ENCODE assay signal across 24 cellular contexts in genomic region chr6:52109073-52109635, GRCh38. TPM values are rescaled to one million over a fixed set of nuclear protein-coding genes. Genes with fewer than 3 reads are reported as not detected.
"Had no signal": no experiment of that assay in that cellular context is flagged by ENCODE, and none has a peak within 500 bp of the region (broad histone marks: within the 10 kb centered on the region; RNA-seq: fewer than 3 reads in every experiment).

No MANE protein-coding gene starts in this region.

- H3K4me3 ChIP-seq: breast epithelium, neural progenitor cell, vagina had no signal

- DNase-seq: activated CD4-positive, alpha-beta T cell treated with anti-CD3 and anti-CD28 coated beads for 36 hours; activated CD4-positive, CD25-positive, alpha-beta regulatory T cell; activated CD8-positive, alpha-beta memory T cell treated with anti-CD3 and anti-CD28 coated beads, Interleukin-2, amount 10 ng/mL, durations not matched to agents 7 days and 5 days; activated CD8-positive, alpha-beta T cell treated with anti-CD3 and anti-CD28 coated beads, Interleukin-2, amount 10 ng/mL, durations not matched to agents 7 days and 5 days; activated T-cell treated with anti-CD3 and anti-CD28 coated beads, Interleukin-2, amount 50 U/mL, for 48 hours; central memory CD4-positive, alpha-beta T cell; foreskin fibroblast; mammary epithelial cell; naive thymus-derived CD4-positive, alpha-beta T cell; occipital lobe; right cardiac atrium; small intestine; stimulated activated CD4-positive, alpha-beta T cell treated with anti-CD3 and anti-CD28 coated beads, Interleukin-1b, Interleukin-23, amount 100 ng/mL, for 48 hours; stimulated activated CD4-positive, alpha-beta T cell treated with anti-CD3 and anti-CD28 coated beads, Interleukin-4, amount 100 ng/mL, for 4 hours; stimulated activated CD8-positive, alpha-beta memory T cell treated with anti-CD3 and anti-CD28 coated beads, Interleukin-4, amount 100 ng/mL, for 48 hours; stimulated activated naive CD8-positive, alpha-beta T cell treated with anti-CD3 and anti-CD28 coated beads, Interleukin-15, amount 100 ng/mL, for 72 hours; substantia nigra had no signal

- H3K27me3 ChIP-seq: breast epithelium, neural progenitor cell, vagina had no signal

- ATAC-seq: activated CD4-positive, alpha-beta T cell treated with anti-CD3 and anti-CD28 coated beads for 36 hours; activated CD8-positive, alpha-beta memory T cell treated with anti-CD3 and anti-CD28 coated beads, Interleukin-2, amount 10 ng/mL, durations not matched to agents 7 days and 5 days; activated CD8-positive, alpha-beta T cell treated with anti-CD3 and anti-CD28 coated beads, Interleukin-2, amount 10 ng/mL, durations not matched to agents 7 days and 5 days; naive thymus-derived CD4-positive, alpha-beta T cell; right cardiac atrium; stimulated activated memory B cell treated with anti-CD40 and anti-IgM and Interleukin-4, amounts not matched to agents 10 μg/mL and 1 μg/mL and 100 μg/mL, for 72 hours; stimulated activated naive CD8-positive, alpha-beta T cell treated with anti-CD3 and anti-CD28 coated beads, Interleukin-15, amount 100 ng/mL, for 72 hours had no signal

- H3K36me3 ChIP-seq: breast epithelium, neural progenitor cell, vagina had no signal

- H3K27ac ChIP-seq: breast epithelium, neural progenitor cell, parathyroid adenoma, vagina had no signal

- H3K4me1 ChIP-seq: breast epithelium, neural progenitor cell, parathyroid adenoma, vagina had no signal

- H3K9me3 ChIP-seq: breast epithelium, vagina had no signal

RNA-seq across cellular contexts. Expression of gene PKHD1, which starts 21.7 kb away (rescaled TPM):
- total RNA-seq: activated CD8-positive, alpha-beta memory T cell treated with anti-CD3 and anti-CD28 coated beads, Interleukin-2, amount 10 ng/mL, durations not matched to agents 7 days and 5 days; activated CD8-positive, alpha-beta T cell treated with anti-CD3 and anti-CD28 coated beads, Interleukin-2, amount 10 ng/mL, durations not matched to agents 7 days and 5 days; activated T-helper 2 cell treated with anti-CD3 and anti-CD28 coated beads, Interferon-gamma antibody, Interleukin-2, Interleukin-4, amounts not matched to agents 10 μg/mL and 5 μg/mL and 100 μg/mL, durations not matched to agents 14 hours and 24 hours and 36 hours; endothelial cell of umbilical vein; naive thymus-derived CD4-positive, alpha-beta T cell had no signal
- polyA plus RNA-seq: endothelial cell of umbilical vein; naive thymus-derived CD4-positive, alpha-beta T cell had no signal
